Comparison of ENCODE assay signal across 8 cellular contexts in genomic region chr4:72295966-72296557, GRCh38.
DNase-seq lines count a peak whose midpoint lies in the region; ATAC-seq and TF ChIP-seq lines count a peak whose summit lies in the region.

No MANE protein-coding gene starts in this region.

- peak; percentile 82 for TF ChIP-seq CTCF in osteocyte (IDR thresholded peaks at IDR 0.05)

- H3K4me1 Mint-ChIP-seq in osteocyte (ENCODE audit: unreplicated experiment), result peaks cover 4% of the 10 kb centered on the region

- H3K27ac Mint-ChIP-seq in osteocyte (ENCODE audit: unreplicated experiment), result no peak overlapping the region

- H3K36me3 Mint-ChIP-seq in osteocyte (ENCODE audit: unreplicated experiment), result no peaks in the 10 kb centered on the region

- H3K27me3 Mint-ChIP-seq in osteocyte (ENCODE audit: unreplicated experiment), result peaks cover 13% of the 10 kb centered on the region

- H3K4me3 Mint-ChIP-seq in osteocyte (ENCODE audit: unreplicated experiment), result no peak overlapping the region

- H3K9me3 Mint-ChIP-seq in osteocyte (ENCODE audit: unreplicated experiment), result no peaks in the 10 kb centered on the region

- ATAC-seq in GM18867 (IDR thresholded peaks at IDR 0.05; ENCODE audit: unreplicated experiment) (peak; percentile 92), HG03342 (IDR thresholded peaks at IDR 0.05; ENCODE audit: unreplicated experiment) (peak; percentile 77)

- peak; percentile 68 for DNase-seq in Ammon's horn (ENCODE audit: low spot score)
- peak; percentile 52 for DNase-seq in RPMI7951 (ENCODE audit: low read depth)
- DNase-seq in fibroblast of gingiva (ENCODE audit: low read depth), result peak; percentile 53
- DNase-seq in osteocyte (ENCODE audit: extremely low spot score, unreplicated experiment), result no peak
- DNase-seq in stimulated activated CD8-positive, alpha-beta memory T cell treated with anti-CD3 and anti-CD28 coated beads, Interleukin-4, amount 100 ng/mL, for 48 hours, result no peak
- DNase-seq in NCI-H1048 (lab: John Stamatoyannopoulos, UW), result no peak

Comparison
In these comparisons a context has a peak if more than half of its experiments do, and no peak if none do; other contexts are left out.
1. DNase-seq: peak in Ammon's horn (single experiment), RPMI7951 (single experiment) and fibroblast of gingiva (single experiment); none in osteocyte (single experiment), stimulated activated CD8-positive, alpha-beta memory T cell treated with anti-CD3 and anti-CD28 coated beads, Interleukin-4, amount 100 ng/mL, for 48 hours (single experiment) and NCI-H1048 (single experiment).